Comparison of ENCODE assay signal across 8 cellular contexts in the genomic region with DNA sequence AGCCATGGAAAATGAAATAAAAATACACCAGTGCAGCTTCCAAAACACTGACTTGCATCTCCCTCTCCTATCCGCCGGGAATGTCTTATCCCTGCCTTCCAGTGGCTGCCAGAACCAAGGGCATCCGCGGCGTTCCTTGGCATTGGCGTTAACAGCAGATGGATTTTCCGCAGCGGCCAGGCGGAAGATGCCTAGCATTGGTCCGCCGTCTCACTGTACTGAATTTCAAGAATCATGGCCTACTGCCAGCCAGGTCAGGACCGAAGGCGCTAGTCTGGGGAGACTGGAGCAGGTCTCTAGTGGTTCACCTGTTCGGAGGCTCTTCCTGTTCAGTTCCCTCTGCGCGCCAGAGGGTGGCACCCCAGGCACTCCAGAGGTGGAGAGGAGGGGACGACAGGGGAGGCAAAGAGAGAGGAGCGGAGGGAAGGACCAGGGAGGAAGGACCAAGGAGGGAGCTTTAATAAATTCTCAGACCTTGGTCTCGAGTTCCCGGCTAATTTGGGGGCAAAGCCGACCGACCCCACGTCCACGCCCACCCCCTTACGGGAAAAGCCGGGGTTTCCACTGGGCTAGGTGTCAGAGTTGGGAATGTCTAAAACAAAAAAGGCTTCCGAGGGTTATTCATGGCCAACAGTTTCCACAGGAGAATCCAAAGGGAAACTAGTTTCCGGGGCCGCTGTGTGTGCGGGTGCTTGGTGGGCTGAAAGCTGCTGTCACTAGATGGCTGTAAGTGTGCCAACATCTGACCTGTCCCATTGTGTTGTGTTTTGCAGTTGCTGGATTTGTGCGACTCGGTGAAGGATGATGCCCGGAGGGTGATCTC. TPM values are rescaled to one million over a fixed set of nuclear protein-coding genes. Genes with fewer than 3 reads are reported as not detected.
DNase-seq lines count a peak whose midpoint lies in the region; ATAC-seq, FAIRE-seq and TF ChIP-seq lines count a peak whose summit lies in the region.

No MANE protein-coding gene starts in this region.

- peak overlapping the region; percentile 90 for H3K4me3 Mint-ChIP-seq in activated T-helper 17 cell treated with anti-CD3 and anti-CD28 coated beads, Interleukin-2, amount 50 U/mL, for 72 hours
- H3K4me3 Mint-ChIP-seq in naive B cell, result peak overlapping the region; percentile 76 to 99 (median 93)
- peak overlapping the region; percentile 84 for H3K4me3 Mint-ChIP-seq in stimulated activated naive CD8-positive, alpha-beta T cell treated with anti-CD3 and anti-CD28 coated beads, Interleukin-15, Interleukin-2, amounts not matched to agents 100 ng/mL and 50 ng/mL, for 24 hours

- H3K9me3 Mint-ChIP-seq in activated T-helper 17 cell treated with anti-CD3 and anti-CD28 coated beads, Interleukin-2, amount 50 U/mL, for 72 hours, result no peaks in the 10 kb centered on the region
- H3K9me3 Mint-ChIP-seq in naive B cell, result no peaks in the 10 kb centered on the region
- no peaks in the 10 kb centered on the region for H3K9me3 Mint-ChIP-seq in stimulated activated naive CD8-positive, alpha-beta T cell treated with anti-CD3 and anti-CD28 coated beads, Interleukin-15, Interleukin-2, amounts not matched to agents 100 ng/mL and 50 ng/mL, for 24 hours

- FAIRE-seq in RCC 7860 (lab: Jason Lieb, UNC), result no peak

- H3K4me1 Mint-ChIP-seq in activated T-helper 17 cell treated with anti-CD3 and anti-CD28 coated beads, Interleukin-2, amount 50 U/mL, for 72 hours, result peaks cover 28% of the 10 kb centered on the region
- H3K4me1 Mint-ChIP-seq in naive B cell, result peaks cover 31 to 47% (median 34%) of the 10 kb centered on the region in 3 donors
- H3K4me1 Mint-ChIP-seq in stimulated activated naive CD8-positive, alpha-beta T cell treated with anti-CD3 and anti-CD28 coated beads, Interleukin-15, Interleukin-2, amounts not matched to agents 100 ng/mL and 50 ng/mL, for 24 hours (ENCODE audit: low read depth), result peaks cover 52% of the 10 kb centered on the region

- H3K27ac Mint-ChIP-seq in activated T-helper 17 cell treated with anti-CD3 and anti-CD28 coated beads, Interleukin-2, amount 50 U/mL, for 72 hours, result peak overlapping the region; percentile 26
- peak overlapping the region in 5 of 6 donors; percentile 1 to 78 (median 62) for H3K27ac Mint-ChIP-seq in naive B cell
- H3K27ac Mint-ChIP-seq in stimulated activated naive CD8-positive, alpha-beta T cell treated with anti-CD3 and anti-CD28 coated beads, Interleukin-15, Interleukin-2, amounts not matched to agents 100 ng/mL and 50 ng/mL, for 24 hours, result peak overlapping the region; percentile 77

- H3K4me3 ChIP-seq in Jurkat, Clone E6-1 (ENCODE audit: low read length), result peak overlapping the region; percentile 38
- peak overlapping the region; percentile 45 for H3K4me3 ChIP-seq in fibroblast of mammary gland (ENCODE audit: control insufficient read depth, low read depth, low read length)

- ATAC-seq in activated T-helper 17 cell treated with anti-CD3 and anti-CD28 coated beads, Interleukin-2, amount 50 U/mL, for 72 hours (replicated peaks), result peak; percentile 45
- ATAC-seq in naive B cell (ENCODE audit: low read depth in 2 of 2), result peak; percentile 23 to 28
- ATAC-seq in GM21390 (IDR thresholded peaks at IDR 0.05; ENCODE audit: unreplicated experiment), result no peak

- DNase-seq in DMS79 (lab: John Stamatoyannopoulos, UW) (peak; percentile 92), RCC 7860 (ENCODE audit: low spot score) (peak; percentile 53), fibroblast of mammary gland (ENCODE audit: low read depth) (peak; percentile 66), naive B cell (peak; percentile 65)
- DNase-seq in Jurkat, Clone E6-1 (ENCODE audit: low read depth, low spot score), result peak; percentile 68

- H3K36me3 Mint-ChIP-seq in activated T-helper 17 cell treated with anti-CD3 and anti-CD28 coated beads, Interleukin-2, amount 50 U/mL, for 72 hours (ENCODE audit: low read depth), result peaks cover 12% of the 10 kb centered on the region
- H3K36me3 Mint-ChIP-seq in naive B cell, result no peaks in the 10 kb centered on the region
- H3K36me3 Mint-ChIP-seq in stimulated activated naive CD8-positive, alpha-beta T cell treated with anti-CD3 and anti-CD28 coated beads, Interleukin-15, Interleukin-2, amounts not matched to agents 100 ng/mL and 50 ng/mL, for 24 hours (ENCODE audit: low read depth), result peaks cover 2% of the 10 kb centered on the region

- H3K27me3 Mint-ChIP-seq in activated T-helper 17 cell treated with anti-CD3 and anti-CD28 coated beads, Interleukin-2, amount 50 U/mL, for 72 hours, result peaks cover 27% of the 10 kb centered on the region
- H3K27me3 Mint-ChIP-seq in naive B cell, result peaks cover 40 to 64% (median 40%) of the 10 kb centered on the region in 3 donors
- H3K27me3 Mint-ChIP-seq in stimulated activated naive CD8-positive, alpha-beta T cell treated with anti-CD3 and anti-CD28 coated beads, Interleukin-15, Interleukin-2, amounts not matched to agents 100 ng/mL and 50 ng/mL, for 24 hours, result peaks cover 54% of the 10 kb centered on the region

- peak; percentile 90 for TF ChIP-seq CTCF in fibroblast of mammary gland (conservative IDR thresholded peaks at IDR 0.05; ENCODE audit: control insufficient read depth, insufficient read depth, low read depth, low read length)

RNA-seq across cellular contexts. Expression of a gene that starts 3.7 kb away (rescaled TPM):
- 9.5 TPM for polyA plus RNA-seq in Jurkat, Clone E6-1 (2012; ENCODE audit: insufficient read depth, insufficient read length)
- 10 to 100 TPM; 12.9 to 13.4 TPM for total RNA-seq in activated T-helper 17 cell treated with anti-CD3 and anti-CD28 coated beads, Interleukin-2, amount 50 U/mL, for 72 hours
- polyA plus RNA-seq in naive B cell (ENCODE audit: low read depth in 6 of 6), result 10 to 100 TPM; 17.2 to 29.7 (median 20.2) TPM

Comparison
In these comparisons a context has a peak if more than half of its experiments do, and no peak if none do; other contexts are left out.
1. H3K27ac Mint-ChIP-seq: peak in every context shown above with its lines; median percentile 77 in stimulated activated naive CD8-positive, alpha-beta T cell treated with anti-CD3 and anti-CD28 coated beads, Interleukin-15, Interleukin-2, amounts not matched to agents 100 ng/mL and 50 ng/mL, for 24 hours; 62 in naive B cell; 26 in activated T-helper 17 cell treated with anti-CD3 and anti-CD28 coated beads, Interleukin-2, amount 50 U/mL, for 72 hours.